ENCODE assay signal across 1 cellular context in the genomic region with DNA sequence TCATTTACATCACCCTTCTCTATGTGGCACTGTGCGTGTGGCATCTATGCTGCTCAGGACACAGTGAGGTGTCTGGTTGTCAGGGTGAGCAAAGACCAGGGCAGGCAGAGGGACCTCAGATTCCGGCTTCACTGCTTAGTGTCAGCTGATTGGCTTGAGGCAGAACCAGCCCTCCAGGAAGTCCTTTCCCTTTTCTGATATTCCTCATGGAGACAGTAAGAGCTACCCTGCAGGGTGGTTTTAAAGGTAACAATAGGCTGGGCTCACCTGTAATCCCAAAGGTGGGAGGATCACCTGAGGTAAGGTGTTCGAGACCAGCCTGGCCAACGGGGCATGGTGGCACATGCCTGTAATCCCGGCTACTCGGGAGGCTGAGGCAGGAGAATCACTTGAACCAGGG.
TF ChIP-seq lines count a peak whose summit lies in the region.

No MANE protein-coding gene starts in this region.

TF ChIP-seq in GM23338, 12 proteins besides CTCF, POLR2A, EP300 and RAD21 (continued from another document):
- TF ChIP-seq, protein P1, sequence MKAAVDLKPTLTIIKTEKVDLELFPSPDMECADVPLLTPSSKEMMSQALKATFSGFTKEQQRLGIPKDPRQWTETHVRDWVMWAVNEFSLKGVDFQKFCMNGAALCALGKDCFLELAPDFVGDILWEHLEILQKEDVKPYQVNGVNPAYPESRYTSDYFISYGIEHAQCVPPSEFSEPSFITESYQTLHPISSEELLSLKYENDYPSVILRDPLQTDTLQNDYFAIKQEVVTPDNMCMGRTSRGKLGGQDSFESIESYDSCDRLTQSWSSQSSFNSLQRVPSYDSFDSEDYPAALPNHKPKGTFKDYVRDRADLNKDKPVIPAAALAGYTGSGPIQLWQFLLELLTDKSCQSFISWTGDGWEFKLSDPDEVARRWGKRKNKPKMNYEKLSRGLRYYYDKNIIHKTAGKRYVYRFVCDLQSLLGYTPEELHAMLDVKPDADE (IDR thresholded peaks at IDR 0.05): no peak
- TF ChIP-seq, protein P2, sequence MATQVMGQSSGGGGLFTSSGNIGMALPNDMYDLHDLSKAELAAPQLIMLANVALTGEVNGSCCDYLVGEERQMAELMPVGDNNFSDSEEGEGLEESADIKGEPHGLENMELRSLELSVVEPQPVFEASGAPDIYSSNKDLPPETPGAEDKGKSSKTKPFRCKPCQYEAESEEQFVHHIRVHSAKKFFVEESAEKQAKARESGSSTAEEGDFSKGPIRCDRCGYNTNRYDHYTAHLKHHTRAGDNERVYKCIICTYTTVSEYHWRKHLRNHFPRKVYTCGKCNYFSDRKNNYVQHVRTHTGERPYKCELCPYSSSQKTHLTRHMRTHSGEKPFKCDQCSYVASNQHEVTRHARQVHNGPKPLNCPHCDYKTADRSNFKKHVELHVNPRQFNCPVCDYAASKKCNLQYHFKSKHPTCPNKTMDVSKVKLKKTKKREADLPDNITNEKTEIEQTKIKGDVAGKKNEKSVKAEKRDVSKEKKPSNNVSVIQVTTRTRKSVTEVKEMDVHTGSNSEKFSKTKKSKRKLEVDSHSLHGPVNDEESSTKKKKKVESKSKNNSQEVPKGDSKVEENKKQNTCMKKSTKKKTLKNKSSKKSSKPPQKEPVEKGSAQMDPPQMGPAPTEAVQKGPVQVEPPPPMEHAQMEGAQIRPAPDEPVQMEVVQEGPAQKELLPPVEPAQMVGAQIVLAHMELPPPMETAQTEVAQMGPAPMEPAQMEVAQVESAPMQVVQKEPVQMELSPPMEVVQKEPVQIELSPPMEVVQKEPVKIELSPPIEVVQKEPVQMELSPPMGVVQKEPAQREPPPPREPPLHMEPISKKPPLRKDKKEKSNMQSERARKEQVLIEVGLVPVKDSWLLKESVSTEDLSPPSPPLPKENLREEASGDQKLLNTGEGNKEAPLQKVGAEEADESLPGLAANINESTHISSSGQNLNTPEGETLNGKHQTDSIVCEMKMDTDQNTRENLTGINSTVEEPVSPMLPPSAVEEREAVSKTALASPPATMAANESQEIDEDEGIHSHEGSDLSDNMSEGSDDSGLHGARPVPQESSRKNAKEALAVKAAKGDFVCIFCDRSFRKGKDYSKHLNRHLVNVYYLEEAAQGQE (IDR thresholded peaks at IDR 0.05; ENCODE audit: unreplicated experiment): no peak
- TF ChIP-seq NANOG (IDR thresholded peaks at IDR 0.05; ENCODE audit: borderline replicate concordance): no peak
- TF ChIP-seq EZH2phosphoT487 (IDR thresholded peaks at IDR 0.05; ENCODE audit: unreplicated experiment): no peak
- no peak for TF ChIP-seq ZNF114 (CRISPR knock-in tag; IDR thresholded peaks at IDR 0.05)
- TF ChIP-seq, protein P3, sequence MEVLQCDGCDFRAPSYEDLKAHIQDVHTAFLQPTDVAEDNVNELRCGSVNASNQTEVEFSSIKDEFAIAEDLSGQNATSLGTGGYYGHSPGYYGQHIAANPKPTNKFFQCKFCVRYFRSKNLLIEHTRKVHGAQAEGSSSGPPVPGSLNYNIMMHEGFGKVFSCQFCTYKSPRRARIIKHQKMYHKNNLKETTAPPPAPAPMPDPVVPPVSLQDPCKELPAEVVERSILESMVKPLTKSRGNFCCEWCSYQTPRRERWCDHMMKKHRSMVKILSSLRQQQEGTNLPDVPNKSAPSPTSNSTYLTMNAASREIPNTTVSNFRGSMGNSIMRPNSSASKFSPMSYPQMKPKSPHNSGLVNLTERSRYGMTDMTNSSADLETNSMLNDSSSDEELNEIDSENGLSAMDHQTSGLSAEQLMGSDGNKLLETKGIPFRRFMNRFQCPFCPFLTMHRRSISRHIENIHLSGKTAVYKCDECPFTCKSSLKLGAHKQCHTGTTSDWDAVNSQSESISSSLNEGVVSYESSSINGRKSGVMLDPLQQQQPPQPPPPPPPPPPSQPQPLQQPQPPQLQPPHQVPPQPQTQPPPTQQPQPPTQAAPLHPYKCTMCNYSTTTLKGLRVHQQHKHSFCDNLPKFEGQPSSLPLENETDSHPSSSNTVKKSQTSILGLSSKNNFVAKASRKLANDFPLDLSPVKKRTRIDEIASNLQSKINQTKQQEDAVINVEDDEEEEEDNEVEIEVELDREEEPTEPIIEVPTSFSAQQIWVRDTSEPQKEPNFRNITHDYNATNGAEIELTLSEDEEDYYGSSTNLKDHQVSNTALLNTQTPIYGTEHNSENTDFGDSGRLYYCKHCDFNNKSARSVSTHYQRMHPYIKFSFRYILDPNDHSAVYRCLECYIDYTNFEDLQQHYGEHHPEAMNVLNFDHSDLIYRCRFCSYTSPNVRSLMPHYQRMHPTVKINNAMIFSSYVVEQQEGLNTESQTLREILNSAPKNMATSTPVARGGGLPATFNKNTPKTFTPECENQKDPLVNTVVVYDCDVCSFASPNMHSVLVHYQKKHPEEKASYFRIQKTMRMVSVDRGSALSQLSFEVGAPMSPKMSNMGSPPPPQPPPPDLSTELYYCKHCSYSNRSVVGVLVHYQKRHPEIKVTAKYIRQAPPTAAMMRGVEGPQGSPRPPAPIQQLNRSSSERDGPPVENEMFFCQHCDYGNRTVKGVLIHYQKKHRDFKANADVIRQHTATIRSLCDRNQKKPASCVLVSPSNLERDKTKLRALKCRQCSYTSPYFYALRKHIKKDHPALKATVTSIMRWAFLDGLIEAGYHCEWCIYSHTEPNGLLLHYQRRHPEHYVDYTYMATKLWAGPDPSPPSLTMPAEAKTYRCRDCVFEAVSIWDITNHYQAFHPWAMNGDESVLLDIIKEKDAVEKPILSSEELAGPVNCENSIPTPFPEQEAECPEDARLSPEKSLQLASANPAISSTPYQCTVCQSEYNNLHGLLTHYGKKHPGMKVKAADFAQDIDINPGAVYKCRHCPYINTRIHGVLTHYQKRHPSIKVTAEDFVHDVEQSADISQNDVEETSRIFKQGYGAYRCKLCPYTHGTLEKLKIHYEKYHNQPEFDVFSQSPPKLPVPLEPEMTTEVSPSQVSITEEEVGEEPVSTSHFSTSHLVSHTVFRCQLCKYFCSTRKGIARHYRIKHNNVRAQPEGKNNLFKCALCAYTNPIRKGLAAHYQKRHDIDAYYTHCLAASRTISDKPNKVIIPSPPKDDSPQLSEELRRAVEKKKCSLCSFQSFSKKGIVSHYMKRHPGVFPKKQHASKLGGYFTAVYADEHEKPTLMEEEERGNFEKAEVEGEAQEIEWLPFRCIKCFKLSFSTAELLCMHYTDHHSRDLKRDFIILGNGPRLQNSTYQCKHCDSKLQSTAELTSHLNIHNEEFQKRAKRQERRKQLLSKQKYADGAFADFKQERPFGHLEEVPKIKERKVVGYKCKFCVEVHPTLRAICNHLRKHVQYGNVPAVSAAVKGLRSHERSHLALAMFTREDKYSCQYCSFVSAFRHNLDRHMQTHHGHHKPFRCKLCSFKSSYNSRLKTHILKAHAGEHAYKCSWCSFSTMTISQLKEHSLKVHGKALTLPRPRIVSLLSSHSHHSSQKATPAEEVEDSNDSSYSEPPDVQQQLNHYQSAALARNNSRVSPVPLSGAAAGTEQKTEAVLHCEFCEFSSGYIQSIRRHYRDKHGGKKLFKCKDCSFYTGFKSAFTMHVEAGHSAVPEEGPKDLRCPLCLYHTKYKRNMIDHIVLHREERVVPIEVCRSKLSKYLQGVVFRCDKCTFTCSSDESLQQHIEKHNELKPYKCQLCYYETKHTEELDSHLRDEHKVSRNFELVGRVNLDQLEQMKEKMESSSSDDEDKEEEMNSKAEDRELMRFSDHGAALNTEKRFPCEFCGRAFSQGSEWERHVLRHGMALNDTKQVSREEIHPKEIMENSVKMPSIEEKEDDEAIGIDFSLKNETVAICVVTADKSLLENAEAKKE (CRISPR knock-in tag; IDR thresholded peaks at IDR 0.05): no peak
- no peak for TF ChIP-seq CREB1 (CRISPR knock-in tag; IDR thresholded peaks at IDR 0.05; ENCODE audit: low read depth)
- no peak for TF ChIP-seq ZNF331 (CRISPR knock-in tag; IDR thresholded peaks at IDR 0.05; ENCODE audit: low read depth)
- no peak for TF ChIP-seq POLR2AphosphoS5 (IDR thresholded peaks at IDR 0.05; ENCODE audit: low read depth)
